36 cellular contexts compared by ENCODE assay signal in the genomic region with DNA sequence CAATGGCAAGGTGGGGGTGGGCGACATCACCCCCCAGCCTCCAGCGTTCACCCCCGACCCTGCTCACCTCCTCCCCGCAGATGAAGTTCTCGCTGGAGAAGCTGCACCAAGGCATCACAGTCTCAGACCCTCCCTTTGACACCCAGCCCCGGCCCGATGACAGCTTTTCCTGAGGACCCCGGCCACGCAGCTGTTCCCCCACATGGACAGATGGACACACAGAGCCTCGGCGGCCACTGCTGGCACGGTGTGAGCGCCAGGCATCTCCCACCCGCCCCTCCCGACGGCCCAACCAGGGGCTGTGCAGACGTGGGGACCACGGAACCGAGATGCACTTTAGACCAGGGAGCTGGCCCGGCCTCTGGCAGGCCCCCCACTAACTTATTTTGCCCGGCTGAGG. TPM values are rescaled to one million over a fixed set of nuclear protein-coding genes. Genes with fewer than 3 reads are reported as not detected.
"Had no signal": no experiment of that assay in that cellular context is flagged by ENCODE, and none has a peak within 500 bp of the region (broad histone marks: within the 10 kb centered on the region; RNA-seq: fewer than 3 reads in every experiment).

No MANE protein-coding gene starts in this region.

- H3K27ac Mint-ChIP-seq: activated CD4-positive, alpha-beta memory T cell treated with anti-CD3 and anti-CD28 coated beads for 36 hours; activated CD4-positive, alpha-beta T cell treated with anti-CD3 and anti-CD28 coated beads for 36 hours; activated CD4-positive, alpha-beta T cell treated with anti-CD3 and anti-CD28 coated beads, Interleukin-2, amount 10 ng/mL, durations not matched to agents 24 days and 14 days; activated naive CD4-positive, alpha-beta T cell treated with anti-CD3 and anti-CD28 coated beads for 36 hours; activated naive CD4-positive, alpha-beta T cell treated with anti-CD3 and anti-CD28 coated beads, Interleukin-2, amount 50 U/mL, for 24 hours; activated naive CD8-positive, alpha-beta T cell treated with anti-CD3 and anti-CD28 coated beads for 36 hours; activated naive CD8-positive, alpha-beta T cell treated with anti-CD3 and anti-CD28 coated beads, Interleukin-2, amount 50 U/mL, for 24 hours; activated T-helper 1 cell treated with anti-CD3 and anti-CD28 coated beads, Interleukin-12 subunit alpha, Interleukin-12 subunit beta, Interleukin-2, Interleukin-4 antibody, amounts not matched to agents 30 ng/mL and 10 ng/mL and 1 ng/mL, durations not matched to agents 14 hours and 24 hours and 36 hours; activated T-helper 2 cell treated with anti-CD3 and anti-CD28 coated beads, Interferon-gamma antibody, Interleukin-2, Interleukin-4, amounts not matched to agents 10 μg/mL and 5 μg/mL and 100 μg/mL, durations not matched to agents 14 hours and 24 hours and 36 hours; effector memory CD8-positive, alpha-beta T cell; T-helper 17 cell; T-helper 2 cell treated with Interferon-gamma antibody and Interleukin-4, amounts not matched to agents 5 μg/mL and 100 μg/mL, for 36 hours had no signal

- DNase-seq: activated CD4-positive, alpha-beta memory T cell treated with anti-CD3 and anti-CD28 coated beads for 36 hours; activated CD4-positive, alpha-beta T cell treated with anti-CD3 and anti-CD28 coated beads for 36 hours; activated CD4-positive, alpha-beta T cell treated with anti-CD3 and anti-CD28 coated beads, Interleukin-2, amount 10 ng/mL, durations not matched to agents 24 days and 14 days; activated CD4-positive, CD25-positive, alpha-beta regulatory T cell; activated CD4-positive, CD25-positive, alpha-beta regulatory T cell treated with anti-CD3 and anti-CD28 coated beads, Interleukin-2, amount 50 U/mL, for 72 hours; activated CD8-positive, alpha-beta memory T cell treated with anti-CD3 and anti-CD28 coated beads, Interleukin-2, amount 50 U/mL, for 48 hours; activated effector memory CD4-positive, alpha-beta T cell treated with anti-CD3 and anti-CD28 coated beads, Interleukin-2, amount 50 U/mL, for 16 hours; activated naive CD4-positive, alpha-beta T cell treated with anti-CD3 and anti-CD28 coated beads for 36 hours; activated naive CD8-positive, alpha-beta T cell treated with anti-CD3 and anti-CD28 coated beads for 36 hours; activated naive CD8-positive, alpha-beta T cell treated with anti-CD3 and anti-CD28 coated beads, Interleukin-2, amount 50 U/mL, for 24 hours; activated T-cell treated with anti-CD3 and anti-CD28 coated beads for 4 hours; activated T-cell treated with anti-CD3 and anti-CD28 coated beads, Interleukin-2, amount 50 U/mL, for 48 hours; amygdala; aorta; body of pancreas; caudate nucleus; cortex of kidney; dermis blood vessel endothelial cell; effector CD4-positive, alpha-beta T cell; effector memory CD8-positive, alpha-beta T cell; erythroblast; foreskin keratinocyte; gastrocnemius medialis; glutamatergic neuron; heart left ventricle; T-helper 1 cell; T-helper 17 cell; T1000 had no signal

- H3K4me1 Mint-ChIP-seq: activated CD4-positive, alpha-beta T cell treated with anti-CD3 and anti-CD28 coated beads, Interleukin-2, amount 10 ng/mL, durations not matched to agents 24 days and 14 days; activated naive CD4-positive, alpha-beta T cell treated with anti-CD3 and anti-CD28 coated beads, Interleukin-2, amount 50 U/mL, for 24 hours had no signal

- H3K27me3 ChIP-seq: adrenal gland, esophagus muscularis mucosa, gastrocnemius medialis, heart left ventricle had no signal

- H3K27ac ChIP-seq: adrenal gland, body of pancreas, esophagus muscularis mucosa, foreskin keratinocyte, heart left ventricle had no signal

- ATAC-seq: activated CD4-positive, alpha-beta T cell treated with anti-CD3 and anti-CD28 coated beads for 36 hours; activated naive CD8-positive, alpha-beta T cell treated with anti-CD3 and anti-CD28 coated beads, Interleukin-2, amount 50 U/mL, for 24 hours; body of pancreas; effector memory CD8-positive, alpha-beta T cell; foreskin keratinocyte; gastrocnemius medialis; heart left ventricle; T-helper 17 cell had no signal

- H3K9me3 Mint-ChIP-seq: activated CD4-positive, alpha-beta memory T cell treated with anti-CD3 and anti-CD28 coated beads for 36 hours; activated CD4-positive, alpha-beta T cell treated with anti-CD3 and anti-CD28 coated beads, Interleukin-2, amount 10 ng/mL, durations not matched to agents 24 days and 14 days; activated naive CD4-positive, alpha-beta T cell treated with anti-CD3 and anti-CD28 coated beads for 36 hours; activated naive CD4-positive, alpha-beta T cell treated with anti-CD3 and anti-CD28 coated beads, Interleukin-2, amount 50 U/mL, for 24 hours; activated naive CD8-positive, alpha-beta T cell treated with anti-CD3 and anti-CD28 coated beads for 36 hours; activated naive CD8-positive, alpha-beta T cell treated with anti-CD3 and anti-CD28 coated beads, Interleukin-2, amount 50 U/mL, for 24 hours; activated T-helper 1 cell treated with anti-CD3 and anti-CD28 coated beads, Interleukin-12 subunit alpha, Interleukin-12 subunit beta, Interleukin-2, Interleukin-4 antibody, amounts not matched to agents 30 ng/mL and 10 ng/mL and 1 ng/mL, durations not matched to agents 14 hours and 24 hours and 36 hours; activated T-helper 2 cell treated with anti-CD3 and anti-CD28 coated beads, Interferon-gamma antibody, Interleukin-2, Interleukin-4, amounts not matched to agents 10 μg/mL and 5 μg/mL and 100 μg/mL, durations not matched to agents 14 hours and 24 hours and 36 hours; effector memory CD8-positive, alpha-beta T cell; T-helper 2 cell treated with Interferon-gamma antibody and Interleukin-4, amounts not matched to agents 5 μg/mL and 100 μg/mL, for 36 hours had no signal

- H3K9me3 ChIP-seq: adrenal gland, body of pancreas, esophagus muscularis mucosa, gastrocnemius medialis, heart left ventricle had no signal

- H3K27me3 Mint-ChIP-seq: activated CD4-positive, alpha-beta memory T cell treated with anti-CD3 and anti-CD28 coated beads for 36 hours; activated CD4-positive, alpha-beta T cell treated with anti-CD3 and anti-CD28 coated beads for 36 hours; activated naive CD4-positive, alpha-beta T cell treated with anti-CD3 and anti-CD28 coated beads, Interleukin-2, amount 50 U/mL, for 24 hours; activated naive CD8-positive, alpha-beta T cell treated with anti-CD3 and anti-CD28 coated beads, Interleukin-2, amount 50 U/mL, for 24 hours; T-helper 17 cell had no signal

- H3K4me1 ChIP-seq: foreskin keratinocyte had no signal

- FAIRE-seq: colon had no signal

- H3K4me3 Mint-ChIP-seq: activated CD4-positive, alpha-beta memory T cell treated with anti-CD3 and anti-CD28 coated beads for 36 hours; activated CD4-positive, alpha-beta T cell treated with anti-CD3 and anti-CD28 coated beads for 36 hours; activated CD4-positive, alpha-beta T cell treated with anti-CD3 and anti-CD28 coated beads, Interleukin-2, amount 10 ng/mL, durations not matched to agents 24 days and 14 days; activated naive CD4-positive, alpha-beta T cell treated with anti-CD3 and anti-CD28 coated beads for 36 hours; activated naive CD4-positive, alpha-beta T cell treated with anti-CD3 and anti-CD28 coated beads, Interleukin-2, amount 50 U/mL, for 24 hours; activated naive CD8-positive, alpha-beta T cell treated with anti-CD3 and anti-CD28 coated beads for 36 hours; activated naive CD8-positive, alpha-beta T cell treated with anti-CD3 and anti-CD28 coated beads, Interleukin-2, amount 50 U/mL, for 24 hours; activated T-helper 1 cell treated with anti-CD3 and anti-CD28 coated beads, Interleukin-12 subunit alpha, Interleukin-12 subunit beta, Interleukin-2, Interleukin-4 antibody, amounts not matched to agents 30 ng/mL and 10 ng/mL and 1 ng/mL, durations not matched to agents 14 hours and 24 hours and 36 hours; effector memory CD8-positive, alpha-beta T cell; T-helper 17 cell; T-helper 2 cell treated with Interferon-gamma antibody and Interleukin-4, amounts not matched to agents 5 μg/mL and 100 μg/mL, for 36 hours had no signal

- H3K4me3 ChIP-seq: adrenal gland, body of pancreas, esophagus muscularis mucosa, gastrocnemius medialis, heart left ventricle had no signal

RNA-seq across cellular contexts. Expression of a gene that starts 15.6 kb away (rescaled TPM):
- total RNA-seq: activated naive CD4-positive, alpha-beta T cell treated with anti-CD3 and anti-CD28 coated beads for 36 hours; activated T-helper 1 cell treated with anti-CD3 and anti-CD28 coated beads, Interleukin-12 subunit alpha, Interleukin-12 subunit beta, Interleukin-2, Interleukin-4 antibody, amounts not matched to agents 30 ng/mL and 10 ng/mL and 1 ng/mL, durations not matched to agents 14 hours and 24 hours and 36 hours; chondrocyte; foreskin keratinocyte had no signal
- polyA plus RNA-seq: aorta, foreskin keratinocyte had no signal
